8 cellular contexts compared by ENCODE assay signal in genomic region chr18:79378416-79379250, GRCh38. TPM values are rescaled to one million over a fixed set of nuclear protein-coding genes. Genes with fewer than 3 reads are reported as not detected.
A peak's percentile ranks its signal among the peaks of the same experiment; 100 is the strongest.
DNase-seq lines count a peak whose midpoint lies in the region; ATAC-seq and TF ChIP-seq lines count a peak whose summit lies in the region.

No MANE protein-coding gene starts in this region.

- no peak overlapping the region for H3K27ac Mint-ChIP-seq in T-cell

- H3K27me3 Mint-ChIP-seq in T-cell = no peaks in the 10 kb centered on the region

- H3K4me1 ChIP-seq in hepatocyte (ENCODE audit: insufficient read depth) = no peaks in the 10 kb centered on the region

- no peaks in the 10 kb centered on the region for H3K36me3 ChIP-seq in hepatocyte (replicated peaks; ENCODE audit: insufficient read depth, low read depth)

- no peaks in the 10 kb centered on the region for H3K9me3 Mint-ChIP-seq in T-cell

- 46% methylated on average over 49 of the region's 49 CpGs for WGBS in hepatocyte (ENCODE audit: low lambda C conversion rate, missing lambda C conversion rate)

- H3K79me2 ChIP-seq in hepatocyte = no peaks in the 10 kb centered on the region

- no peaks in the 10 kb centered on the region for H4K20me1 ChIP-seq in hepatocyte (ENCODE audit: insufficient read depth, poor library complexity, severe bottlenecking)

- H3K9me2 ChIP-seq in hepatocyte (replicated peaks; ENCODE audit: insufficient read depth) = no peaks in the 10 kb centered on the region

- DNase-seq in AG08396 (ENCODE audit: low spot score) (peak; percentile 85), T-cell (peak; percentile 59 to 84 (median 77)), anterior cingulate cortex (lab: John Stamatoyannopoulos, UW) (peak in 56 of 58 donors; percentile 23 to 86 (median 68)), hepatocyte (ENCODE audit: low spot score) (peak; percentile 89), retinal pigment epithelial cell (ENCODE audit: low read depth) (no peak), NCI-H2171 (lab: John Stamatoyannopoulos, UW) (no peak)

- no peaks in the 10 kb centered on the region for H3K27me3 ChIP-seq in hepatocyte

- H3K4me3 ChIP-seq in hepatocyte (no peak overlapping the region), retinal pigment epithelial cell (ENCODE audit: low read length) (no peak overlapping the region)

- ATAC-seq in GM19035 (IDR thresholded peaks at IDR 0.05; ENCODE audit: unreplicated experiment) (peak; percentile 56), HG03457 (IDR thresholded peaks at IDR 0.05; ENCODE audit: unreplicated experiment) (peak; percentile 59), T-cell (replicated peaks in 1 of 4) (peak; percentile 82 to 94 (median 84))

- H3K4me3 Mint-ChIP-seq in T-cell = no peak overlapping the region

- no peak overlapping the region for H3K27ac ChIP-seq in hepatocyte

- POLR2A ChIA-PET in T-cell (lab: Charles Lee) = interaction anchor here in 1 of 2 donors (0.6 to 1.2 kb wide), 2 partner anchors 13 to 27 kb away, joined by 4 to 5 read pairs; no protein-coding TSS in a partner anchor

- no peaks in the 10 kb centered on the region for H3K9me3 ChIP-seq in hepatocyte (ENCODE audit: low read depth)

- peaks cover 6 to 9% (median 7%) of the 10 kb centered on the region in 3 donors for H3K4me1 Mint-ChIP-seq in T-cell

- no peak overlapping the region for H2AFZ ChIP-seq in hepatocyte

- no peak overlapping the region for H3K4me2 ChIP-seq in hepatocyte

- peak; percentile 99 for TF ChIP-seq CTCF in hepatocyte (IDR thresholded peaks at IDR 0.05; ENCODE audit: poor library complexity)
- peak; percentile 93 for TF ChIP-seq CTCF in retinal pigment epithelial cell (conservative IDR thresholded peaks at IDR 0.05; ENCODE audit: low read depth, low read length)

- CTCF ChIA-PET in T-cell (lab: Charles Lee) = interaction anchor here (0.6 to 2.8 kb wide), 13 partner anchors 12 to 653 kb away, joined by 3 to 8 read pairs (median 3); no protein-coding TSS in a partner anchor

- peaks cover 21% of the 10 kb centered on the region for H3K36me3 Mint-ChIP-seq in T-cell

RNA-seq across cellular contexts. Expression of gene NFATC1, which starts 17.1 kb away (rescaled TPM):
- total RNA-seq in T-cell (100 to 1,000 TPM in 1 of 5 donors, 10 to 100 TPM in 4; 58.1 to 108 (median 66.0) TPM), hepatocyte (0.60 and 4.2 TPM in 2 replicates)
- polyA plus RNA-seq in hepatocyte = 11.3 and 14.7 TPM in 2 replicates

Comparison
In these comparisons a context has a peak if more than half of its experiments do, and no peak if none do; other contexts are left out.
1. DNase-seq: peak in AG08396 (single experiment), T-cell (34 of 34), anterior cingulate cortex (56 of 58) and hepatocyte (single experiment); none in retinal pigment epithelial cell (single experiment) and NCI-H2171 (single experiment).
2. RNA of gene NFATC1, which starts 17.1 kb away (total RNA-seq): 58.1 to 108 TPM in T-cell; 0.60 to 4.2 TPM in hepatocyte; every median in the first group is over 10 times any median in the second.
3. Peak in every context shown above with its lines, with median percentiles within 50 percentile points of each other: ATAC-seq.